Comparison of ENCODE assay signal across 8 cellular contexts in the genomic region with DNA sequence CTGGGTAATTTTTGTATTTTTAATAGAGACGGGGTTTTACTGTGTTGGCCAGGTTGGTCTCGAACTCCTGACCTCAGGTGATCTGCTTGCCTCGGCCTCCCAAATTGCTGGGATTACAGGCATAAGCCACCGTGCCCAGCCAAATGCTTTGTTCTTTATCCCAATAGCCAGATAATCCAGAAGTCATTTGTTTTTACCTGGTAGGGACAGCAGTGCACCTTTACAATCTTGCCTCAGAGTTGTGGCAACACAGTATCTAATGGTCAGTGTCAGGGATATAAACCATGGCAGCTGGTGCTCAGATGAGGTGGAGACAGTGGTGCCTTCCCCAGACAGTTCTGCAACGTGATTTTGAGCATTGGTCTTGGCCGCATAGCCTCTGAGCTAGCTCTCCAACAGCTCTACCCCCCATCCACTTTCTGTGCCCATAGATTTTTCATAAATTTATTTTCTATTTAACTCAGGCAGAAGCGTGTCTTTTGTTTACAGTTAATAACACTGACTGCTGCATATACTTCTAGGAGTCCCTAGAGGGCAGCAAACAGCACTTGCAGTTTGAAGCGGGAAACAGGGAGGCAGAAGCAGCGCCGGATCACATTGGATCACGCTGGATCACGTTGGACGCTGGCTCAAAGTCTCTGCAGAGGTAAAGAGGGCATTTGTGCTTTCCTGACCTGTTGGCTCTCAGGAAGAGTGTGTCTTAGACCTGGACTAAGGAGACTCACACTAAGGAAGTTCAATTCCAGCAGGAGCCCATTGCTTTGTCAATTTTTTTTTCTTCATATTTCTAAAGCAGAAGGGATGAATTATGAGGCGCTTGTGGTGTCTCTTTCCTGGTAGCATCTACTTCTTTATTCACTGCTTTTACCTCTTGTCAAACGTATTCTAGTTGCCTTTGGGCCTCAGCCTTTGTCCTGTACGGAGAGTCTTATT. TPM values are rescaled to one million over a fixed set of nuclear protein-coding genes. Genes with fewer than 3 reads are reported as not detected.
DNase-seq lines count a peak whose midpoint lies in the region; ATAC-seq and TF ChIP-seq lines count a peak whose summit lies in the region.

No MANE protein-coding gene starts in this region.

- H3K27me3 Mint-ChIP-seq in activated CD4-positive, alpha-beta T cell treated with anti-CD3 and anti-CD28 coated beads for 36 hours: peaks cover 2% of the 10 kb centered on the region

- H3K4me3 Mint-ChIP-seq in activated CD4-positive, alpha-beta T cell treated with anti-CD3 and anti-CD28 coated beads for 36 hours: no peak overlapping the region

- CTCF ChIA-PET in HEK293T (lab: Yijun Ruan, JAX): interaction anchor here (0.6 to 2.5 kb wide), 9 partner anchors 10 to 149 kb away, joined by 3 to 51 read pairs (median 3); partner anchors contain the start of gene MYBBP1A
- CTCF ChIA-PET in activated CD4-positive, alpha-beta T cell treated with anti-CD3 and anti-CD28 coated beads for 36 hours (lab: Charles Lee): interaction anchor here (0.5 to 3.3 kb wide), 12 partner anchors 8 to 1076 kb away, joined by 3 to 78 read pairs (median 4); partner anchors contain the start of genes C17orf107 and MYBBP1A

- no peaks in the 10 kb centered on the region for H3K9me3 ChIP-seq in lower lobe of right lung

- intact Hi-C loops in activated CD4-positive, alpha-beta T cell treated with anti-CD3 and anti-CD28 coated beads for 36 hours (cut with DNase I, micrococcal nuclease): loop anchor here (1.0 to 10.0 kb wide), 8 partner anchors 61 to 337 kb away; partner anchors contain the start of genes C17orf114 (in 1 of the 2), CHRNE (in 1 of the 2) and PLD2 (in 1 of the 2)
- intact Hi-C loops in lower lobe of right lung (cut with DNase I): loop anchor here (10.0 kb wide), 1 partner anchor 59 kb away; no protein-coding TSS in a partner anchor

- no peak overlapping the region for H3K27ac ChIP-seq in lower lobe of right lung

- ATAC-seq in activated CD4-positive, alpha-beta T cell treated with anti-CD3 and anti-CD28 coated beads for 36 hours: peak; percentile 69
- ATAC-seq in lower lobe of right lung: peak; percentile 91 to 92
- ATAC-seq in HG02852 (IDR thresholded peaks at IDR 0.05; ENCODE audit: unreplicated experiment): no peak

- H3K4me1 Mint-ChIP-seq in activated CD4-positive, alpha-beta T cell treated with anti-CD3 and anti-CD28 coated beads for 36 hours: peaks cover 38% of the 10 kb centered on the region

- H3K36me3 ChIP-seq in lower lobe of right lung: no peaks in the 10 kb centered on the region

- H3K27me3 ChIP-seq in lower lobe of right lung (ENCODE audit: low read depth): no peaks in the 10 kb centered on the region

- H3K4me3 ChIP-seq in lower lobe of right lung: no peak overlapping the region

- no peaks in the 10 kb centered on the region for H3K36me3 Mint-ChIP-seq in activated CD4-positive, alpha-beta T cell treated with anti-CD3 and anti-CD28 coated beads for 36 hours (ENCODE audit: low read depth)

- H3K4me1 ChIP-seq in lower lobe of right lung: peaks cover 22% of the 10 kb centered on the region

- TF ChIP-seq CTCF in lower lobe of right lung (IDR thresholded peaks at IDR 0.05): peak; percentile 78

- POLR2A ChIA-PET in HEK293T (lab: Yijun Ruan, JAX): interaction anchor here (3.4 kb wide), 1 partner anchor 18 kb away, joined by 9 read pairs; the partner anchor contains the start of gene SMTNL2
- POLR2A ChIA-PET in activated CD4-positive, alpha-beta T cell treated with anti-CD3 and anti-CD28 coated beads for 36 hours (lab: Charles Lee): interaction anchor here (0.6 kb wide), 1 partner anchor 15 kb away, joined by 5 read pairs; no protein-coding TSS in a partner anchor

- H3K9me3 Mint-ChIP-seq in activated CD4-positive, alpha-beta T cell treated with anti-CD3 and anti-CD28 coated beads for 36 hours (ENCODE audit: low read depth): peaks cover 2% of the 10 kb centered on the region

- H3K27ac Mint-ChIP-seq in activated CD4-positive, alpha-beta T cell treated with anti-CD3 and anti-CD28 coated beads for 36 hours: no peak overlapping the region

- DNase-seq in C1 segment of cervical spinal cord (lab: John Stamatoyannopoulos, UW) (peak in 11 of 14 donors; percentile 4 to 63 (median 29)), HEK293T (ENCODE audit: extremely low spot score) (peak; percentile 82), NCI-H510A treated with DMSO at 0.1 percent for 48 hours (lab: John Stamatoyannopoulos, UW) (peak; percentile 82), lower lobe of right lung (peak; percentile 73)
- DNase-seq in activated CD4-positive, alpha-beta T cell treated with anti-CD3 and anti-CD28 coated beads for 36 hours: peak; percentile 78
- peak; percentile 39 for DNase-seq in effector CD4-positive, alpha-beta T cell
- DNase-seq in stimulated activated CD8-positive, alpha-beta memory T cell treated with anti-CD3 and anti-CD28 coated beads, Interleukin-4, amount 100 ng/mL, for 1 hour (ENCODE audit: low read depth in 2 of 2, low spot score in 1 of 2): peak; percentile 14

TF ChIP-seq in HEK293T, 16 proteins besides CTCF, POLR2A, EP300 and RAD21:
- peak; percentile 97 for TF ChIP-seq L3MBTL2 (conservative IDR thresholded peaks at IDR 0.05)
- TF ChIP-seq ELF4 (IDR thresholded peaks at IDR 0.05): no peak

RNA-seq across cellular contexts. Expression of gene GGT6, which starts 5.1 kb away (rescaled TPM):
- not detected for total RNA-seq in activated CD4-positive, alpha-beta T cell treated with anti-CD3 and anti-CD28 coated beads for 36 hours
- total RNA-seq in lower lobe of right lung: 3.7 TPM

RNA-seq across cellular contexts. Expression of gene MYBBP1A, which starts 10.3 kb away (rescaled TPM):
- total RNA-seq in activated CD4-positive, alpha-beta T cell treated with anti-CD3 and anti-CD28 coated beads for 36 hours: 100 to 1,000 TPM in 1 of 2 experiments, 10 to 100 TPM in 1; 97.7 to 144 TPM
- total RNA-seq in lower lobe of right lung: 38.8 TPM

RNA-seq across cellular contexts. Expression of gene SMTNL2, which starts 18.9 kb away (rescaled TPM):
- total RNA-seq in activated CD4-positive, alpha-beta T cell treated with anti-CD3 and anti-CD28 coated beads for 36 hours: not detected
- total RNA-seq in lower lobe of right lung: 6.4 TPM

Comparison
In these comparisons a context has a peak if more than half of its experiments do, and no peak if none do; other contexts are left out.
1. DNase-seq: peak in every context shown above with its lines; median percentile 82 in HEK293T; 82 in NCI-H510A treated with DMSO at 0.1 percent for 48 hours; 78 in activated CD4-positive, alpha-beta T cell treated with anti-CD3 and anti-CD28 coated beads for 36 hours; 73 in lower lobe of right lung; 39 in effector CD4-positive, alpha-beta T cell; 29 in C1 segment of cervical spinal cord; 14 in stimulated activated CD8-positive, alpha-beta memory T cell treated with anti-CD3 and anti-CD28 coated beads, Interleukin-4, amount 100 ng/mL, for 1 hour.